ENCODE assay signal across 8 cellular contexts in genomic region chr7:71539615-71540014, GRCh38.
"Had no signal": no experiment of that assay in that cellular context is flagged by ENCODE, and none has a peak within 500 bp of the region (broad histone marks: within the 10 kb centered on the region; RNA-seq: fewer than 3 reads in every experiment).

No MANE protein-coding gene starts in this region.

- H3K27ac ChIP-seq: HL-60 had no signal

- H3K36me3 Mint-ChIP-seq: IgD-negative memory B cell had no signal

- H3K4me3 ChIP-seq: K562 had no signal

- H3K27me3 Mint-ChIP-seq: IgD-negative memory B cell had no signal

- DNase-seq: IMR-90, KBM-7, KG1 had no signal

- H3K27ac Mint-ChIP-seq: IgD-negative memory B cell had no signal

- FAIRE-seq: HepG2, HTR-8/SVneo, K562 had no signal

- H3K4me3 Mint-ChIP-seq: IgD-negative memory B cell had no signal

- ATAC-seq: HepG2, K562 had no signal
